In genomic region chr19:40376286-40376862, GRCh38 we compare ENCODE assay signal across 1 cellular context.
TF ChIP-seq lines count a peak whose summit lies in the region.

No MANE protein-coding gene starts in this region.

TF ChIP-seq in GM12878, 131 proteins besides CTCF, POLR2A, EP300 and RAD21:
- TF ChIP-seq MXI1 (IDR thresholded peaks at IDR 0.05; ENCODE audit: low read depth, low read length) (no peak), ATF7 (IDR thresholded peaks at IDR 0.05; ENCODE audit: low read depth) (no peak), HCFC1 (IDR thresholded peaks at IDR 0.05; ENCODE audit: low read length) (no peak), CHD1 (IDR thresholded peaks at IDR 0.05; ENCODE audit: low read depth, low read length) (no peak), CHD4 (IDR thresholded peaks at IDR 0.05) (no peak), ZNF24 (IDR thresholded peaks at IDR 0.05) (no peak), STAT1 (conservative IDR thresholded peaks at IDR 0.05) (no peak), BCL11A (IDR thresholded peaks at IDR 0.05; ENCODE audit: low read depth, low read length) (no peak), EZH2 (IDR thresholded peaks at IDR 0.05; ENCODE audit: borderline replicate concordance, control insufficient read depth, low read depth, low read length) (no peak), SREBF1 (IDR thresholded peaks at IDR 0.05; ENCODE audit: low read length) (no peak), MYB (IDR thresholded peaks at IDR 0.05; ENCODE audit: borderline replicate concordance, low read depth, low read length) (no peak), ZNF592 (IDR thresholded peaks at IDR 0.05) (no peak), E4F1 (IDR thresholded peaks at IDR 0.05; ENCODE audit: borderline replicate concordance, partially characterized antibody) (no peak), ZBTB11 (CRISPR knock-in tag; IDR thresholded peaks at IDR 0.05) (no peak), JUND (IDR thresholded peaks at IDR 0.05; ENCODE audit: low read depth, low read length) (no peak), POLR2AphosphoS5 (IDR thresholded peaks at IDR 0.05; ENCODE audit: low read length) (no peak), BCLAF1 (IDR thresholded peaks at IDR 0.05) (no peak), SPI1 (IDR thresholded peaks at IDR 0.05; ENCODE audit: borderline replicate concordance, insufficient read depth, low read depth, low read length) (no peak), RELB (IDR thresholded peaks at IDR 0.05; ENCODE audit: low read depth) (no peak)
